Comparison of ENCODE assay signal across 15 cellular contexts in genomic region chr2:62870966-62871365, GRCh38.
DNase-seq lines count a peak whose midpoint lies in the region; ATAC-seq lines count a peak whose summit lies in the region.
"Had no signal": no experiment of that assay in that cellular context is flagged by ENCODE, and none has a peak within 500 bp of the region (broad histone marks: within the 10 kb centered on the region; RNA-seq: fewer than 3 reads in every experiment).

No MANE protein-coding gene starts in this region.

- H3K4me1 ChIP-seq in HUES6 (ENCODE audit: control insufficient read depth, insufficient read depth, low read length) (no peaks in the 10 kb centered on the region), muscle layer of duodenum (ENCODE audit: control insufficient read depth in 1 of 2, insufficient read depth in 2 of 2, low read length in 2 of 2) (no peaks in the 10 kb centered on the region)
- H3K4me1 ChIP-seq: BE2C had no signal

- no peaks in the 10 kb centered on the region for H3K27me3 ChIP-seq in HUES6 (ENCODE audit: control insufficient read depth, insufficient read depth, low read length)
- no peaks in the 10 kb centered on the region for H3K27me3 ChIP-seq in muscle layer of duodenum (ENCODE audit: low read depth, low read length)
- H3K27me3 ChIP-seq: BE2C had no signal

- DNase-seq in SW480 (ENCODE audit: low spot score) (peak; percentile 80), NOMO-1 treated with dmso at 0.1 percent for 144 hours (lab: John Stamatoyannopoulos, UW; ENCODE audit: unreplicated experiment) (no peak)
- no peak for DNase-seq in activated CD4-positive, alpha-beta T cell treated with anti-CD3 and anti-CD28 coated beads for 48 hours
- DNase-seq: BE2C; CD4-positive, alpha-beta memory T cell; DMS153; DMS79 treated with DMSO at 0.1 percent for 48 hours; EL; HCEC 1CT had no signal

- no peak overlapping the region for H3K9ac ChIP-seq in HUES6 (ENCODE audit: low read length)

- ATAC-seq in esophagus mucosa (peak; percentile 98), GM18870 (IDR thresholded peaks at IDR 0.05; ENCODE audit: unreplicated experiment) (no peak), GM21717 (IDR thresholded peaks at IDR 0.05; ENCODE audit: unreplicated experiment) (no peak)

- H3K9me3 ChIP-seq in HUES6 (ENCODE audit: control insufficient read depth, insufficient read depth, low read depth, low read length): no peaks in the 10 kb centered on the region
- peaks cover 4 to 6% of the 10 kb centered on the region in 2 donors for H3K9me3 ChIP-seq in muscle layer of duodenum (ENCODE audit: control insufficient read depth in 1 of 2, low read length in 2 of 2)
- H3K9me3 ChIP-seq: BE2C had no signal

- H3K36me3 ChIP-seq in HUES6 (ENCODE audit: control insufficient read depth, insufficient read depth, low read length) (peaks cover 15% of the 10 kb centered on the region), muscle layer of duodenum (ENCODE audit: control insufficient read depth in 1 of 2, insufficient read depth in 2 of 2, low read length in 2 of 2) (peaks cover 18 to 45% of the 10 kb centered on the region in 2 donors)
- H3K36me3 ChIP-seq: BE2C had no signal

- H3K4me3 ChIP-seq in HUES6 (ENCODE audit: low read depth, low read length): no peak overlapping the region
- no peak overlapping the region for H3K4me3 ChIP-seq in muscle layer of duodenum (ENCODE audit: low read depth in 1 of 2, low read length in 2 of 2)

- 0 out of 2 replicates have a peak overlapping the region, but pooled peaks have one; percentile 23 for H3K27ac ChIP-seq in HUES6 (ENCODE audit: low read depth, low read length)
- peak overlapping the region; percentile 41 for H3K27ac ChIP-seq in muscle layer of duodenum (ENCODE audit: low read length)
- H3K27ac ChIP-seq: C4-2B had no signal
